38 cellular contexts compared by ENCODE assay signal in the genomic region with DNA sequence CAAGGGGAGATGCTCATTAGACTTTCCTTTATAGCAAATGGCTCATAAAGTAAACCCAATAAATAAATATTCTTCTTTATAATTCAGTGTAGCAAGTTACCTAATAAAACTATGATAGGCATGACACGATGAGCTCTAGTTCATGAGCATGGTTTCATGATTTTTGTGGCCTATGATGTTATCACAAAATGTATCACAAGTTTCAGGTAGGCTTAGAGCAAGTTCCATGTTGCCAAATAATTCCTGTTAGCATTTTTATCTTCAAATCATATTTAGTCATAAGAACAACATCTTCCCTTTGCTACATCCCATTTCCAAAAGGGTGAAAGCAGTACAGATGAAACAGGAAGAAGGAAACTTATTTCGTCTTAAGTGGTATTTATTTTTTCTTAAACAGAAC.
"Had no signal": no experiment of that assay in that cellular context is flagged by ENCODE, and none has a peak within 500 bp of the region (broad histone marks: within the 10 kb centered on the region; RNA-seq: fewer than 3 reads in every experiment).

No MANE protein-coding gene starts in this region.

- H3K4me3 ChIP-seq: adrenal gland, ascending aorta, body of pancreas, breast epithelium, cardiac muscle cell had no signal

- ATAC-seq: activated naive CD4-positive, alpha-beta T cell treated with anti-CD3 and anti-CD28 coated beads, Interleukin-2, amount 50 U/mL, for 72 hours; activated naive CD8-positive, alpha-beta T cell treated with anti-CD3 and anti-CD28 coated beads, Interleukin-2, amount 50 U/mL, for 24 hours; activated T-cell treated with anti-CD3 and anti-CD28 coated beads, Interleukin-2, amount 50 U/mL, for 4 hours; activated T-cell treated with anti-CD3 and anti-CD28 coated beads, Interleukin-2, amount 50 U/mL, for 72 hours; activated T-helper 17 cell treated with anti-CD3 and anti-CD28 coated beads, Interleukin-2, amount 50 U/mL, for 72 hours; body of pancreas had no signal

- H3K27me3 ChIP-seq: adrenal gland, ascending aorta, body of pancreas, brain microvascular endothelial cell, breast epithelium, cardiac muscle cell had no signal

- DNase-seq: activated effector memory CD4-positive, alpha-beta T cell treated with anti-CD3 and anti-CD28 coated beads, Interleukin-2, amount 50 U/mL, for 16 hours; activated effector memory CD4-positive, alpha-beta T cell treated with Interleukin-2 at 50 U/mL for 16 hours; activated gamma-delta T cell; activated gamma-delta T cell treated with Interleukin-2 at 50 U/mL for 16 hours; activated naive CD4-positive, alpha-beta T cell treated with anti-CD3 and anti-CD28 coated beads for 36 hours; activated naive CD4-positive, alpha-beta T cell treated with anti-CD3 and anti-CD28 coated beads, Interleukin-2, amount 10 ng/mL, durations not matched to agents 7 days and 5 days; activated naive CD4-positive, alpha-beta T cell treated with anti-CD3 and anti-CD28 coated beads, Interleukin-2, amount 50 U/mL, for 16 hours; activated naive CD4-positive, alpha-beta T cell treated with Interleukin-2 at 50 U/mL for 16 hours; activated naive CD8-positive, alpha-beta T cell treated with anti-CD3 and anti-CD28 coated beads for 36 hours; activated naive CD8-positive, alpha-beta T cell treated with anti-CD3 and anti-CD28 coated beads, Interleukin-2, amount 10 ng/mL, durations not matched to agents 7 days and 5 days; activated naive CD8-positive, alpha-beta T cell treated with anti-CD3 and anti-CD28 coated beads, Interleukin-2, amount 50 U/mL, for 24 hours; activated T-cell treated with anti-CD3 and anti-CD28 coated beads for 4 hours; activated T-cell treated with anti-CD3 and anti-CD28 coated beads, Interleukin-2, amount 50 U/mL, for 1 hour; activated T-cell treated with anti-CD3 and anti-CD28 coated beads, Interleukin-2, amount 50 U/mL, for 24 hours; activated T-cell treated with anti-CD3 and anti-CD28 coated beads, Interleukin-2, amount 50 U/mL, for 4 hours; activated T-cell treated with anti-CD3 and anti-CD28 coated beads, Interleukin-2, amount 50 U/mL, for 48 hours; activated T-cell treated with anti-CD3 and anti-CD28 coated beads, Interleukin-2, amount 50 U/mL, for 72 hours; adrenal gland; amniotic stem cell; amygdala; anterior cingulate cortex; aorta; body of pancreas; brain microvascular endothelial cell; caudate nucleus; central memory CD4-positive, alpha-beta T cell; cerebellar nuclear complex had no signal

- H3K4me1 ChIP-seq: adrenal gland, ascending aorta, body of pancreas, breast epithelium had no signal

- H3K27ac ChIP-seq: adrenal gland, ascending aorta, body of pancreas, brain microvascular endothelial cell, breast epithelium, cardiac muscle cell had no signal

- H3K27me3 Mint-ChIP-seq: activated naive CD4-positive, alpha-beta T cell treated with anti-CD3 and anti-CD28 coated beads, Interleukin-2, amount 10 ng/mL, durations not matched to agents 7 days and 5 days had no signal

- H3K4me1 Mint-ChIP-seq: activated naive CD4-positive, alpha-beta T cell treated with anti-CD3 and anti-CD28 coated beads, Interleukin-2, amount 10 ng/mL, durations not matched to agents 7 days and 5 days; activated naive CD4-positive, alpha-beta T cell treated with anti-CD3 and anti-CD28 coated beads, Interleukin-2, amount 50 U/mL, for 24 hours; activated naive CD8-positive, alpha-beta T cell treated with anti-CD3 and anti-CD28 coated beads for 36 hours; activated naive CD8-positive, alpha-beta T cell treated with anti-CD3 and anti-CD28 coated beads, Interleukin-2, amount 10 ng/mL, durations not matched to agents 7 days and 5 days; activated naive CD8-positive, alpha-beta T cell treated with anti-CD3 and anti-CD28 coated beads, Interleukin-2, amount 50 U/mL, for 24 hours; activated T-helper 17 cell treated with anti-CD3 and anti-CD28 coated beads, Interleukin-2, amount 50 U/mL, for 72 hours; central memory CD8-positive, alpha-beta T cell had no signal

- H3K4me3 Mint-ChIP-seq: activated naive CD4-positive, alpha-beta T cell treated with anti-CD3 and anti-CD28 coated beads for 36 hours; activated naive CD4-positive, alpha-beta T cell treated with anti-CD3 and anti-CD28 coated beads, Interleukin-2, amount 10 ng/mL, durations not matched to agents 7 days and 5 days; activated naive CD4-positive, alpha-beta T cell treated with anti-CD3 and anti-CD28 coated beads, Interleukin-2, amount 50 U/mL, for 24 hours; activated naive CD8-positive, alpha-beta T cell; activated naive CD8-positive, alpha-beta T cell treated with anti-CD3 and anti-CD28 coated beads for 36 hours; activated naive CD8-positive, alpha-beta T cell treated with anti-CD3 and anti-CD28 coated beads, Interleukin-2, amount 10 ng/mL, durations not matched to agents 7 days and 5 days; activated naive CD8-positive, alpha-beta T cell treated with anti-CD3 and anti-CD28 coated beads, Interleukin-2, amount 50 U/mL, for 24 hours; activated T-cell treated with anti-CD3 and anti-CD28 coated beads, Interleukin-2, amount 50 U/mL, for 24 hours; activated T-cell treated with anti-CD3 and anti-CD28 coated beads, Interleukin-2, amount 50 U/mL, for 4 hours; activated T-cell treated with anti-CD3 and anti-CD28 coated beads, Interleukin-2, amount 50 U/mL, for 72 hours; activated T-helper 1 cell treated with anti-CD3 and anti-CD28 coated beads, Interleukin-12 subunit alpha, Interleukin-12 subunit beta, Interleukin-2, Interleukin-4 antibody, amounts not matched to agents 30 ng/mL and 10 ng/mL and 1 ng/mL, durations not matched to agents 14 hours and 24 hours and 36 hours; activated T-helper 17 cell treated with anti-CD3 and anti-CD28 coated beads, Interleukin-2, amount 50 U/mL, for 72 hours; brain; central memory CD8-positive, alpha-beta T cell had no signal

- H3K9me3 Mint-ChIP-seq: activated naive CD4-positive, alpha-beta T cell treated with anti-CD3 and anti-CD28 coated beads for 36 hours; activated naive CD4-positive, alpha-beta T cell treated with anti-CD3 and anti-CD28 coated beads, Interleukin-2, amount 10 ng/mL, durations not matched to agents 7 days and 5 days; activated naive CD4-positive, alpha-beta T cell treated with anti-CD3 and anti-CD28 coated beads, Interleukin-2, amount 50 U/mL, for 24 hours; activated naive CD8-positive, alpha-beta T cell treated with anti-CD3 and anti-CD28 coated beads, Interleukin-2, amount 50 U/mL, for 24 hours; activated T-cell treated with anti-CD3 and anti-CD28 coated beads, Interleukin-2, amount 50 U/mL, for 24 hours; activated T-cell treated with anti-CD3 and anti-CD28 coated beads, Interleukin-2, amount 50 U/mL, for 4 hours; activated T-helper 1 cell treated with anti-CD3 and anti-CD28 coated beads, Interleukin-12 subunit alpha, Interleukin-12 subunit beta, Interleukin-2, Interleukin-4 antibody, amounts not matched to agents 30 ng/mL and 10 ng/mL and 1 ng/mL, durations not matched to agents 14 hours and 24 hours and 36 hours; activated T-helper 17 cell treated with anti-CD3 and anti-CD28 coated beads, Interleukin-2, amount 50 U/mL, for 72 hours; activated T-helper 2 cell treated with anti-CD3 and anti-CD28 coated beads, Interferon-gamma antibody, Interleukin-2, Interleukin-4, amounts not matched to agents 10 μg/mL and 5 μg/mL and 100 μg/mL, durations not matched to agents 14 hours and 24 hours and 36 hours; central memory CD8-positive, alpha-beta T cell had no signal

- H3K36me3 ChIP-seq: adrenal gland, ascending aorta, brain microvascular endothelial cell, breast epithelium, cardiac muscle cell had no signal

- H3K9me3 ChIP-seq: adrenal gland, ascending aorta, body of pancreas, breast epithelium had no signal

- H3K36me3 Mint-ChIP-seq: activated naive CD4-positive, alpha-beta T cell treated with anti-CD3 and anti-CD28 coated beads, Interleukin-2, amount 10 ng/mL, durations not matched to agents 7 days and 5 days; activated naive CD4-positive, alpha-beta T cell treated with anti-CD3 and anti-CD28 coated beads, Interleukin-2, amount 50 U/mL, for 24 hours; activated naive CD4-positive, alpha-beta T cell treated with anti-CD3 and anti-CD28 coated beads, Interleukin-2, amount 50 U/mL, for 72 hours; activated naive CD8-positive, alpha-beta T cell; activated naive CD8-positive, alpha-beta T cell treated with anti-CD3 and anti-CD28 coated beads for 36 hours; activated naive CD8-positive, alpha-beta T cell treated with anti-CD3 and anti-CD28 coated beads, Interleukin-2, amount 10 ng/mL, durations not matched to agents 7 days and 5 days; brain had no signal

- H3K27ac Mint-ChIP-seq: activated naive CD4-positive, alpha-beta T cell treated with anti-CD3 and anti-CD28 coated beads for 36 hours; activated naive CD4-positive, alpha-beta T cell treated with anti-CD3 and anti-CD28 coated beads, Interleukin-2, amount 10 ng/mL, durations not matched to agents 7 days and 5 days; activated naive CD4-positive, alpha-beta T cell treated with anti-CD3 and anti-CD28 coated beads, Interleukin-2, amount 50 U/mL, for 24 hours; activated naive CD4-positive, alpha-beta T cell treated with anti-CD3 and anti-CD28 coated beads, Interleukin-2, amount 50 U/mL, for 72 hours; activated naive CD8-positive, alpha-beta T cell; activated naive CD8-positive, alpha-beta T cell treated with anti-CD3 and anti-CD28 coated beads for 36 hours; activated naive CD8-positive, alpha-beta T cell treated with anti-CD3 and anti-CD28 coated beads, Interleukin-2, amount 10 ng/mL, durations not matched to agents 7 days and 5 days; activated naive CD8-positive, alpha-beta T cell treated with anti-CD3 and anti-CD28 coated beads, Interleukin-2, amount 50 U/mL, for 24 hours; activated T-cell treated with anti-CD3 and anti-CD28 coated beads, Interleukin-2, amount 50 U/mL, for 24 hours; activated T-cell treated with anti-CD3 and anti-CD28 coated beads, Interleukin-2, amount 50 U/mL, for 72 hours; activated T-helper 1 cell treated with anti-CD3 and anti-CD28 coated beads, Interleukin-12 subunit alpha, Interleukin-12 subunit beta, Interleukin-2, Interleukin-4 antibody, amounts not matched to agents 30 ng/mL and 10 ng/mL and 1 ng/mL, durations not matched to agents 14 hours and 24 hours and 36 hours; activated T-helper 17 cell treated with anti-CD3 and anti-CD28 coated beads, Interleukin-2, amount 50 U/mL, for 72 hours; activated T-helper 2 cell treated with anti-CD3 and anti-CD28 coated beads, Interferon-gamma antibody, Interleukin-2, Interleukin-4, amounts not matched to agents 10 μg/mL and 5 μg/mL and 100 μg/mL, durations not matched to agents 14 hours and 24 hours and 36 hours had no signal
